ENCODE assay signal across 11 cellular contexts in genomic region chr12:77769-78383, GRCh38. TPM values are rescaled to one million over a fixed set of nuclear protein-coding genes. Genes with fewer than 3 reads are reported as not detected.
DNase-seq lines count a peak whose midpoint lies in the region; ATAC-seq, FAIRE-seq and TF ChIP-seq lines count a peak whose summit lies in the region.
"Not testable (repeated sequence)": the region's sequence is repeated elsewhere in the genome, so short reads cannot be mapped to it uniquely, and the experiment has no call there.
"Had no signal": no experiment of that assay in that cellular context is flagged by ENCODE, and none has a peak within 500 bp of the region (broad histone marks: within the 10 kb centered on the region; RNA-seq: fewer than 3 reads in every experiment).

No MANE protein-coding gene starts in this region.

- not testable (repeated sequence) for H3K9me1 ChIP-seq in IMR-90 (ENCODE audit: insufficient read depth, low read length)

- not testable (repeated sequence) for H3K27ac Mint-ChIP-seq in CD8-positive, alpha-beta T cell; WTC11; astrocyte (ENCODE audit: unreplicated experiment)

- not testable (repeated sequence) for TF ChIP-seq POLR2A in IMR-90 (IDR thresholded peaks at IDR 0.05; ENCODE audit: low read depth, low read length); right lobe of liver (IDR thresholded peaks at IDR 0.05)

- not testable (repeated sequence) for H2AFZ ChIP-seq in IMR-90 (replicated peaks; ENCODE audit: low read length, poor library complexity); astrocyte (ENCODE audit: low read depth, low read length); trophoblast cell (ENCODE audit: insufficient read depth, low read length, poor library complexity)

- H4K91ac ChIP-seq in IMR-90 (ENCODE audit: insufficient read depth, low read depth, low read length); trophoblast cell (ENCODE audit: low read depth, low read length): not testable (repeated sequence)

- WGBS in IMR-90 (ENCODE audit: extremely low coverage in 2 of 2, insufficient read length in 1 of 2), 2 experiments: 0% methylated on average over 11 of the region's 82 CpGs; no CpG with 5 or more reads in 1 of the 2 experiments
- 30% methylated on average over 2 of the region's 82 CpGs for WGBS in right lobe of liver (ENCODE audit: insufficient coverage, low coverage, low lambda C conversion rate, missing lambda C conversion rate)
- WGBS in trophoblast cell (ENCODE audit: extremely low coverage, insufficient coverage, insufficient read length): no CpG with 5 or more reads among the region's 82 CpGs

- H3K27me3 ChIP-seq in CD8-positive, alpha-beta T cell (ENCODE audit: insufficient read depth, low read length): peaks cover 18% of the 10 kb centered on the region
- H3K27me3 ChIP-seq in IMR-90 (ENCODE audit: control insufficient read depth, insufficient read depth, low read length): peaks cover 35% of the 10 kb centered on the region
- H3K27me3 ChIP-seq in astrocyte (ENCODE audit: insufficient read depth, low read length): peaks cover 40% of the 10 kb centered on the region
- H3K27me3 ChIP-seq in left ventricle myocardium inferior (ENCODE audit: low read depth): peaks cover 77% of the 10 kb centered on the region
- not testable (repeated sequence) for H3K27me3 ChIP-seq in right lobe of liver
- H3K27me3 ChIP-seq in trophoblast cell (ENCODE audit: insufficient read depth, low read length): peaks cover 15% of the 10 kb centered on the region

- not testable (repeated sequence) for H3K56ac ChIP-seq in IMR-90 (ENCODE audit: extremely low read depth, insufficient read depth, low read length)

- H3K27ac ChIP-seq in CD8-positive, alpha-beta T cell (ENCODE audit: low read depth, low read length); IMR-90 (ENCODE audit: insufficient read depth, low read length); astrocyte (ENCODE audit: low read depth, low read length); left ventricle myocardium inferior (replicated peaks); right lobe of liver; trophoblast cell (ENCODE audit: low read depth, low read length): not testable (repeated sequence)

- dilution Hi-C loops in IMR-90 (cut with HindIII; ENCODE audit: low sequenced_read_pairs, unreplicated experiment): not testable (repeated sequence)

- not testable (repeated sequence) for H3K4ac ChIP-seq in IMR-90 (ENCODE audit: low read depth, low read length); trophoblast cell (ENCODE audit: low read depth, low read length)

- not testable (repeated sequence) for H4K5ac ChIP-seq in IMR-90 (ENCODE audit: low read depth, low read length)

- H3K14ac ChIP-seq in IMR-90 (replicated peaks; ENCODE audit: low read depth, low read length); trophoblast cell (ENCODE audit: low read length): not testable (repeated sequence)

- H3K4me2 ChIP-seq in IMR-90 (ENCODE audit: low read depth, low read length) (peak overlapping the region; percentile 31), astrocyte (ENCODE audit: low read length) (peak overlapping the region; percentile 48), trophoblast cell (ENCODE audit: low read length) (peak overlapping the region; percentile 23)

- not testable (repeated sequence) for H2AK9ac ChIP-seq in IMR-90 (replicated peaks; ENCODE audit: low read depth, low read length, poor library complexity)

- DNase-seq in CD8-positive, alpha-beta T cell; IMR-90; WTC11 (ENCODE audit: low spot score); astrocyte (ENCODE audit: low read depth); left ventricle myocardium inferior; right lobe of liver; trophoblast cell: not testable (repeated sequence)
- DNase-seq in stimulated activated CD8-positive, alpha-beta memory T cell treated with anti-CD3 and anti-CD28 coated beads, Interleukin-15, amount 100 ng/mL, for 4 hours (ENCODE audit: low read depth in 2 of 2): peak; percentile 8 to 32

- in situ Hi-C loops in IMR-90 (cut with MboI; ENCODE audit: low sequenced_read_pairs): not testable (repeated sequence)

- H2BK15ac ChIP-seq in IMR-90 (ENCODE audit: low read depth, low read length): not testable (repeated sequence)

- not testable (repeated sequence) for H4K8ac ChIP-seq in IMR-90 (ENCODE audit: low read depth in 2 of 2, low read length in 2 of 2); trophoblast cell (ENCODE audit: low read depth, low read length)

- not testable (repeated sequence) for H3K79me1 ChIP-seq in IMR-90 (ENCODE audit: low read depth in 1 of 2, low read length in 2 of 2); trophoblast cell (ENCODE audit: low read length)

- not testable (repeated sequence) for H3K36me3 ChIP-seq in CD8-positive, alpha-beta T cell (ENCODE audit: insufficient read depth, low read length); IMR-90 (ENCODE audit: control insufficient read depth, insufficient read depth, low read length); astrocyte (ENCODE audit: insufficient read depth, low read length); left ventricle myocardium inferior; right lobe of liver; trophoblast cell (ENCODE audit: control insufficient read depth in 1 of 2, insufficient read depth in 2 of 2, low read length in 2 of 2)

- not testable (repeated sequence) for H3K9ac ChIP-seq in IMR-90 (ENCODE audit: low read depth, low read length); astrocyte (ENCODE audit: low read length); trophoblast cell (ENCODE audit: low read length)

- not testable (repeated sequence) for H3K36me3 Mint-ChIP-seq in CD8-positive, alpha-beta T cell; WTC11; astrocyte (ENCODE audit: low read depth, unreplicated experiment)

- FAIRE-seq in astrocyte (lab: Jason Lieb, UNC): not testable (repeated sequence)

- H3K18ac ChIP-seq in IMR-90 (ENCODE audit: low read depth, low read length); trophoblast cell (ENCODE audit: low read length): not testable (repeated sequence)

- not testable (repeated sequence) for H2BK120ac ChIP-seq in IMR-90 (ENCODE audit: low read depth, low read length); trophoblast cell (ENCODE audit: insufficient read depth, low read length, poor library complexity)

- H3K9me3 ChIP-seq in CD8-positive, alpha-beta T cell (ENCODE audit: low read length); IMR-90 (ENCODE audit: control insufficient read depth, insufficient read depth, low read length); astrocyte (ENCODE audit: insufficient read depth, low read depth, low read length); left ventricle myocardium inferior (replicated peaks); right lobe of liver; trophoblast cell (ENCODE audit: insufficient read depth, low read depth, low read length): not testable (repeated sequence)

- not testable (repeated sequence) for H3K23ac ChIP-seq in IMR-90 (ENCODE audit: low read depth, low read length); trophoblast cell (ENCODE audit: low read length)

- not testable (repeated sequence) for H2BK20ac ChIP-seq in IMR-90 (ENCODE audit: low read depth, low read length)

- not testable (repeated sequence) for BruUV-seq in IMR-90 (replicated peaks; lab: Mats Ljungman, UMichigan)

- not testable (repeated sequence) for H4K20me1 ChIP-seq in IMR-90 (ENCODE audit: insufficient read depth, low read length); astrocyte (ENCODE audit: insufficient read depth, low read length)

- not testable (repeated sequence) for TF ChIP-seq CTCF in CD8-positive, alpha-beta T cell (IDR thresholded peaks at IDR 0.05); IMR-90 (conservative IDR thresholded peaks at IDR 0.05; ENCODE audit: low read depth, low read length); WTC11 (IDR thresholded peaks at IDR 0.05); astrocyte (IDR thresholded peaks at IDR 0.05; ENCODE audit: insufficient read depth, low read depth, low read length); left ventricle myocardium inferior (IDR thresholded peaks at IDR 0.05; ENCODE audit: borderline replicate concordance); right lobe of liver (IDR thresholded peaks at IDR 0.05)

- not testable (repeated sequence) for TF ChIP-seq RAD21 in IMR-90 (IDR thresholded peaks at IDR 0.05; ENCODE audit: low read length)

- not testable (repeated sequence) for H3K79me2 ChIP-seq in astrocyte (ENCODE audit: insufficient read depth, low read length); trophoblast cell (ENCODE audit: control insufficient read depth, insufficient read depth, low read length, poor library complexity)

- intact Hi-C loops in CD8-positive, alpha-beta T cell (cut with DNase I, micrococcal nuclease); IMR-90 (cut with micrococcal nuclease); left ventricle myocardium inferior (cut with micrococcal nuclease); right lobe of liver (cut with DNase I): not testable (repeated sequence)

- ATAC-seq in CD8-positive, alpha-beta T cell: peak; percentile 34
- peak; percentile 82 for ATAC-seq in IMR-90 (ENCODE audit: low read depth)
- ATAC-seq in WTC11: peak; percentile 37
- peak in 3 of 4 donors; percentile 6 to 37 (median 31) for ATAC-seq in right lobe of liver

- not testable (repeated sequence) for H2BK12ac ChIP-seq in trophoblast cell (ENCODE audit: low read length)

- POLR2A ChIA-PET in CD8-positive, alpha-beta T cell (lab: Charles Lee); IMR-90 (lab: Charles Lee; ENCODE audit: unreplicated experiment); WTC11 (lab: Charles Lee): not testable (repeated sequence)

- not testable (repeated sequence) for H3K4me3 ChIP-seq in CD8-positive, alpha-beta T cell (ENCODE audit: low read depth, low read length); astrocyte (ENCODE audit: insufficient read depth, low read depth, low read length); right lobe of liver; trophoblast cell (ENCODE audit: low read depth, low read length)
- H3K4me3 ChIP-seq in IMR-90 (ENCODE audit: insufficient read depth, low read depth, low read length): peak overlapping the region; percentile 40
- peak overlapping the region; percentile 35 for H3K4me3 ChIP-seq in left ventricle myocardium inferior

- H3K9me3 Mint-ChIP-seq in CD8-positive, alpha-beta T cell; WTC11; astrocyte (ENCODE audit: unreplicated experiment): not testable (repeated sequence)

- H3K27me3 Mint-ChIP-seq in CD8-positive, alpha-beta T cell (ENCODE audit: low read depth): peaks cover 58% of the 10 kb centered on the region
- H3K27me3 Mint-ChIP-seq in WTC11 (ENCODE audit: low read depth) (peaks cover 47% of the 10 kb centered on the region), astrocyte (ENCODE audit: low read depth, unreplicated experiment) (peaks cover 73% of the 10 kb centered on the region)

- not testable (repeated sequence) for H2BK5ac ChIP-seq in IMR-90 (ENCODE audit: low read depth, low read length, poor library complexity, severe bottlenecking); trophoblast cell (ENCODE audit: low read depth, low read length, poor library complexity)

- H4K12ac ChIP-seq in trophoblast cell (ENCODE audit: low read depth, low read length): not testable (repeated sequence)

- not testable (repeated sequence) for H2AK5ac ChIP-seq in IMR-90 (ENCODE audit: low read depth, low read length); trophoblast cell (ENCODE audit: low read length)

- H3K4me3 Mint-ChIP-seq in CD8-positive, alpha-beta T cell; astrocyte (ENCODE audit: unreplicated experiment): not testable (repeated sequence)
- H3K4me3 Mint-ChIP-seq in WTC11: peak overlapping the region; percentile 62

- H3K4me1 Mint-ChIP-seq in CD8-positive, alpha-beta T cell (ENCODE audit: low read depth); WTC11; astrocyte (ENCODE audit: low read depth, unreplicated experiment): not testable (repeated sequence)

- CTCF ChIA-PET in CD8-positive, alpha-beta T cell (lab: Charles Lee); IMR-90 (lab: Yijun Ruan, JAX); WTC11 (lab: Charles Lee): not testable (repeated sequence)

- not testable (repeated sequence) for H3K4me1 ChIP-seq in CD8-positive, alpha-beta T cell (ENCODE audit: insufficient read depth, low read length); IMR-90 (ENCODE audit: control insufficient read depth, insufficient read depth, low read length); astrocyte (ENCODE audit: insufficient read depth, low read length); left ventricle myocardium inferior; right lobe of liver; trophoblast cell (ENCODE audit: control insufficient read depth in 1 of 2, insufficient read depth in 2 of 2, low read length in 2 of 2)

RNA-seq across cellular contexts. Expression of gene IQSEC3, which starts 11.3 kb away (rescaled TPM):
- 1 to 10 TPM; 4.4 to 6.7 TPM for total RNA-seq in CD8-positive, alpha-beta T cell
- total RNA-seq in IMR-90 (2012; rRNA removed) (not detected in 2 replicates), WTC11 (2021) (1.7 to 2.6 TPM (median 2.2 TPM) in 3 replicates), astrocyte (0.34 and 0.46 TPM in 2 replicates), left ventricle myocardium inferior (0.69 TPM), right lobe of liver (under 1 TPM in 5 of 6 experiments, not detected in 1; 0.05 to 0.64 (median 0.15) TPM)
- polyA plus RNA-seq in IMR-90 (2012; rRNA removed): 0.10 TPM in 2 replicates
- polyA plus RNA-seq in IMR-90 (2012; cell fraction: cytosol; rRNA removed): 0.03 and 0.08 TPM in 2 replicates
- polyA plus RNA-seq in IMR-90 (2012; cell fraction: nucleus; rRNA removed; ENCODE audit: low replicate concordance): 0.92 and 1.2 TPM in 2 replicates
- polyA plus RNA-seq in trophoblast cell (2013): 0.01 and 0.21 TPM in 2 replicates
- total RNA-seq: endothelial cell of umbilical vein, SJCRH30 had no signal
- polyA plus RNA-seq: CD8-positive, alpha-beta memory T cell; endothelial cell of umbilical vein had no signal

Comparison
In these comparisons a context has a peak if more than half of its experiments do, and no peak if none do; other contexts are left out.
1. ATAC-seq: peak in every context shown above with its lines; median percentile 82 in IMR-90; 37 in WTC11; 34 in CD8-positive, alpha-beta T cell; 31 in right lobe of liver.